9 cellular contexts compared by ENCODE assay signal in genomic region chr10:52313350-52314006, GRCh38. TPM values are rescaled to one million over a fixed set of nuclear protein-coding genes. Genes with fewer than 3 reads are reported as not detected.
DNase-seq lines count a peak whose midpoint lies in the region; ATAC-seq and TF ChIP-seq lines count a peak whose summit lies in the region.
"Had no signal": no experiment of that assay in that cellular context is flagged by ENCODE, and none has a peak within 500 bp of the region (broad histone marks: within the 10 kb centered on the region; RNA-seq: fewer than 3 reads in every experiment).

No MANE protein-coding gene starts in this region.

- H3K4me3 ChIP-seq in heart left ventricle (peak overlapping the region; percentile 22 to 70 (median 56)), prostate gland (peak overlapping the region; percentile 30 to 38)

- WGBS in heart left ventricle, 4 donors, result 2 to 4% (median 3%) methylated on average over 23 to 24 of the region's 24 CpGs
- WGBS in prostate gland, result 1% methylated on average over 24 of the region's 24 CpGs

- ATAC-seq in heart left ventricle (peak in 1 of 4 donors; percentile 21), HG02840 (IDR thresholded peaks at IDR 0.05; ENCODE audit: low FRiP score, unreplicated experiment) (no peak), GM21381 (IDR thresholded peaks at IDR 0.05; ENCODE audit: unreplicated experiment) (no peak)

- no peaks in the 10 kb centered on the region for H3K9me3 ChIP-seq in heart left ventricle
- H3K9me3 ChIP-seq in prostate gland, result no peaks in the 10 kb centered on the region

- DNase-seq in GM13977 (ENCODE audit: low spot score) (peak; percentile 16), SK-N-DZ (ENCODE audit: low spot score) (peak; percentile 69), heart left ventricle (no peak), prostate gland (ENCODE audit: low spot score) (no peak), ureter (ENCODE audit: low spot score) (no peak)
- DNase-seq in activated CD8-positive, alpha-beta memory T cell treated with anti-CD3 and anti-CD28 coated beads for 24 hours, result no peak

- H3K4me1 ChIP-seq in heart left ventricle (peaks cover 0 to 29% (median 4%) of the 10 kb centered on the region in 12 donors), prostate gland (replicated peaks) (no peaks in the 10 kb centered on the region)

- intact Hi-C loops in heart left ventricle (cut with DNase I), result loop anchor here in 2 of 10 donors (5.0 to 10.0 kb wide), 2 partner anchors 281 to 339 kb away; no protein-coding TSS in a partner anchor
- intact Hi-C loops in prostate gland (cut with DNase I), result loop anchor here (5.0 kb wide), 1 partner anchor 174 kb away; no protein-coding TSS in a partner anchor

- in situ Hi-C loops in GM13977 (cut with MboI; ENCODE audit: low pct_unique_long_range_greater_than_20kb, low sequenced_read_pairs, unreplicated experiment), result loop anchor here (10.0 to 25.0 kb wide), 2 partner anchors 171 to 274 kb away; no protein-coding TSS in a partner anchor

- no peak for TF ChIP-seq CTCF in GM13977 (IDR thresholded peaks at IDR 0.05; ENCODE audit: extremely low read depth, insufficient read depth, missing control alignments)
- TF ChIP-seq CTCF in heart left ventricle (IDR thresholded peaks at IDR 0.05), result no peak
- TF ChIP-seq CTCF in prostate gland (IDR thresholded peaks at IDR 0.05), result no peak

- TF ChIP-seq POLR2A in heart left ventricle (IDR thresholded peaks at IDR 0.05) (no peak), prostate gland (IDR thresholded peaks at IDR 0.05) (no peak)

- H3K27me3 ChIP-seq in heart left ventricle (peaks cover 0 to 41% (median 6%) of the 10 kb centered on the region in 9 donors), prostate gland (replicated peaks; ENCODE audit: insufficient read depth) (no peaks in the 10 kb centered on the region)

- H3K27ac ChIP-seq in heart left ventricle (no peak overlapping the region), prostate gland (no peak overlapping the region)

- H3K36me3 ChIP-seq in heart left ventricle (no peaks in the 10 kb centered on the region), prostate gland (no peaks in the 10 kb centered on the region)

RNA-seq across cellular contexts. Expression of gene DKK1, which starts 0.6 kb away (rescaled TPM):
- polyA plus RNA-seq in SK-N-DZ (2014; cell fraction: cytosol; rRNA removed), result 6.1 and 11.1 TPM in 2 replicates
- polyA plus RNA-seq in SK-N-DZ (2014; cell fraction: nucleus; rRNA removed), result 15.7 and 16.3 TPM in 2 replicates
- 1 to 10 TPM in 1 of 9 donors, under 1 TPM in 4, not detected in 4; 0.42 to 1.5 (median 0.62) TPM for total RNA-seq in heart left ventricle
- 1 to 10 TPM in 1 of 2 donors, under 1 TPM in 1; 0.11 to 7.0 TPM for polyA plus RNA-seq in heart left ventricle
- 10 to 100 TPM in 1 of 2 donors, 1 to 10 TPM in 1; 6.5 to 10.2 TPM for total RNA-seq in prostate gland
- 22.5 TPM for total RNA-seq in ureter
- total RNA-seq: T-helper 2 cell treated with Interferon-gamma antibody and Interleukin-4, amounts not matched to agents 100 ng/mL and 5 ng/mL, for 36 hours had no signal

Comparison
In these comparisons a context has a peak if more than half of its experiments do, and no peak if none do; other contexts are left out.
1. DNase-seq: peak in GM13977 (single experiment) and SK-N-DZ (single experiment); none in heart left ventricle (0 of 5), prostate gland (single experiment), ureter (single experiment) and activated CD8-positive, alpha-beta memory T cell treated with anti-CD3 and anti-CD28 coated beads for 24 hours (single experiment).